1 cellular context compared by ENCODE assay signal in the genomic region with DNA sequence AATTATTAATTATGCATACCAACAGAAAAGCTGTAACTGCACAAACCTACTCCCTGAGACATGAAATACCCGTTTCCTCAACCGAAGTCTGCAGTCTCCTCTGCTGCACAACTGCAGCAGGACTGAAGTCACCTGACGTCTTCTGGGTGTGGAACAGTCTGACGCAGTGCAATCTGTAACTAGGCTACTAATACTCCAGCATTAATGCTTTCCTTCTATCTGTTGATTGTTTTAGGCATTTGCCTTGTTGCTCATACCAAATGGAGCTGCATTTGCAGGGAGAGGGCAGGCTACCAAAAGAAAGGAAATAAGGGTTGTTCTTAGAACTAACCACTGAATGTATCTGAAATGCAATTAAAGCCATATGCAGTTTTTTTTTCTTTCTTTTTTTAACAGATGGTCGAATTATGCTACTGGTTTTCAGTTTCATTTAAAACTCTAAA.
TF ChIP-seq lines count a peak whose summit lies in the region.

No MANE protein-coding gene starts in this region.

TF ChIP-seq in GM23338, 12 proteins besides CTCF, POLR2A, EP300 and RAD21 (continued from another document):
- TF ChIP-seq, protein P1, sequence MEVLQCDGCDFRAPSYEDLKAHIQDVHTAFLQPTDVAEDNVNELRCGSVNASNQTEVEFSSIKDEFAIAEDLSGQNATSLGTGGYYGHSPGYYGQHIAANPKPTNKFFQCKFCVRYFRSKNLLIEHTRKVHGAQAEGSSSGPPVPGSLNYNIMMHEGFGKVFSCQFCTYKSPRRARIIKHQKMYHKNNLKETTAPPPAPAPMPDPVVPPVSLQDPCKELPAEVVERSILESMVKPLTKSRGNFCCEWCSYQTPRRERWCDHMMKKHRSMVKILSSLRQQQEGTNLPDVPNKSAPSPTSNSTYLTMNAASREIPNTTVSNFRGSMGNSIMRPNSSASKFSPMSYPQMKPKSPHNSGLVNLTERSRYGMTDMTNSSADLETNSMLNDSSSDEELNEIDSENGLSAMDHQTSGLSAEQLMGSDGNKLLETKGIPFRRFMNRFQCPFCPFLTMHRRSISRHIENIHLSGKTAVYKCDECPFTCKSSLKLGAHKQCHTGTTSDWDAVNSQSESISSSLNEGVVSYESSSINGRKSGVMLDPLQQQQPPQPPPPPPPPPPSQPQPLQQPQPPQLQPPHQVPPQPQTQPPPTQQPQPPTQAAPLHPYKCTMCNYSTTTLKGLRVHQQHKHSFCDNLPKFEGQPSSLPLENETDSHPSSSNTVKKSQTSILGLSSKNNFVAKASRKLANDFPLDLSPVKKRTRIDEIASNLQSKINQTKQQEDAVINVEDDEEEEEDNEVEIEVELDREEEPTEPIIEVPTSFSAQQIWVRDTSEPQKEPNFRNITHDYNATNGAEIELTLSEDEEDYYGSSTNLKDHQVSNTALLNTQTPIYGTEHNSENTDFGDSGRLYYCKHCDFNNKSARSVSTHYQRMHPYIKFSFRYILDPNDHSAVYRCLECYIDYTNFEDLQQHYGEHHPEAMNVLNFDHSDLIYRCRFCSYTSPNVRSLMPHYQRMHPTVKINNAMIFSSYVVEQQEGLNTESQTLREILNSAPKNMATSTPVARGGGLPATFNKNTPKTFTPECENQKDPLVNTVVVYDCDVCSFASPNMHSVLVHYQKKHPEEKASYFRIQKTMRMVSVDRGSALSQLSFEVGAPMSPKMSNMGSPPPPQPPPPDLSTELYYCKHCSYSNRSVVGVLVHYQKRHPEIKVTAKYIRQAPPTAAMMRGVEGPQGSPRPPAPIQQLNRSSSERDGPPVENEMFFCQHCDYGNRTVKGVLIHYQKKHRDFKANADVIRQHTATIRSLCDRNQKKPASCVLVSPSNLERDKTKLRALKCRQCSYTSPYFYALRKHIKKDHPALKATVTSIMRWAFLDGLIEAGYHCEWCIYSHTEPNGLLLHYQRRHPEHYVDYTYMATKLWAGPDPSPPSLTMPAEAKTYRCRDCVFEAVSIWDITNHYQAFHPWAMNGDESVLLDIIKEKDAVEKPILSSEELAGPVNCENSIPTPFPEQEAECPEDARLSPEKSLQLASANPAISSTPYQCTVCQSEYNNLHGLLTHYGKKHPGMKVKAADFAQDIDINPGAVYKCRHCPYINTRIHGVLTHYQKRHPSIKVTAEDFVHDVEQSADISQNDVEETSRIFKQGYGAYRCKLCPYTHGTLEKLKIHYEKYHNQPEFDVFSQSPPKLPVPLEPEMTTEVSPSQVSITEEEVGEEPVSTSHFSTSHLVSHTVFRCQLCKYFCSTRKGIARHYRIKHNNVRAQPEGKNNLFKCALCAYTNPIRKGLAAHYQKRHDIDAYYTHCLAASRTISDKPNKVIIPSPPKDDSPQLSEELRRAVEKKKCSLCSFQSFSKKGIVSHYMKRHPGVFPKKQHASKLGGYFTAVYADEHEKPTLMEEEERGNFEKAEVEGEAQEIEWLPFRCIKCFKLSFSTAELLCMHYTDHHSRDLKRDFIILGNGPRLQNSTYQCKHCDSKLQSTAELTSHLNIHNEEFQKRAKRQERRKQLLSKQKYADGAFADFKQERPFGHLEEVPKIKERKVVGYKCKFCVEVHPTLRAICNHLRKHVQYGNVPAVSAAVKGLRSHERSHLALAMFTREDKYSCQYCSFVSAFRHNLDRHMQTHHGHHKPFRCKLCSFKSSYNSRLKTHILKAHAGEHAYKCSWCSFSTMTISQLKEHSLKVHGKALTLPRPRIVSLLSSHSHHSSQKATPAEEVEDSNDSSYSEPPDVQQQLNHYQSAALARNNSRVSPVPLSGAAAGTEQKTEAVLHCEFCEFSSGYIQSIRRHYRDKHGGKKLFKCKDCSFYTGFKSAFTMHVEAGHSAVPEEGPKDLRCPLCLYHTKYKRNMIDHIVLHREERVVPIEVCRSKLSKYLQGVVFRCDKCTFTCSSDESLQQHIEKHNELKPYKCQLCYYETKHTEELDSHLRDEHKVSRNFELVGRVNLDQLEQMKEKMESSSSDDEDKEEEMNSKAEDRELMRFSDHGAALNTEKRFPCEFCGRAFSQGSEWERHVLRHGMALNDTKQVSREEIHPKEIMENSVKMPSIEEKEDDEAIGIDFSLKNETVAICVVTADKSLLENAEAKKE (CRISPR knock-in tag; IDR thresholded peaks at IDR 0.05), result no peak
- TF ChIP-seq EZH2phosphoT487 (IDR thresholded peaks at IDR 0.05; ENCODE audit: unreplicated experiment), result no peak
TF ChIP-seq in GM23338: peak in this region for 0.
